In genomic region chr2:174595904-174596397, GRCh38 we compare ENCODE assay signal across 1 cellular context.
TF ChIP-seq lines count a peak whose summit lies in the region.

No MANE protein-coding gene starts in this region.

TF ChIP-seq in SK-N-SH, 30 proteins besides CTCF, POLR2A, EP300 and RAD21 (continued from another document):
- no peak for TF ChIP-seq SIN3A (IDR thresholded peaks at IDR 0.05; ENCODE audit: borderline replicate concordance, low read depth, low read length)
- TF ChIP-seq TEAD4 (IDR thresholded peaks at IDR 0.05; ENCODE audit: borderline replicate concordance, insufficient read depth) = peak; percentile 82
- no peak for TF ChIP-seq NRF1 (IDR thresholded peaks at IDR 0.05; ENCODE audit: low read depth, low read length)
- no peak for TF ChIP-seq NFIC (IDR thresholded peaks at IDR 0.05; ENCODE audit: borderline replicate concordance)
- TF ChIP-seq YY1 (IDR thresholded peaks at IDR 0.05; ENCODE audit: low read depth) = no peak
- no peak for TF ChIP-seq RFX5 (IDR thresholded peaks at IDR 0.05; ENCODE audit: low read length)
- TF ChIP-seq POLR2AphosphoS5 (IDR thresholded peaks at IDR 0.05; ENCODE audit: low read depth, low read length) = no peak
- TF ChIP-seq FOSL2 (IDR thresholded peaks at IDR 0.05; ENCODE audit: borderline replicate concordance, low read depth) = peak; percentile 14; the same call in 1 of the 2 replicates
- no peak for TF ChIP-seq EZH2phosphoT487 (IDR thresholded peaks at IDR 0.05; ENCODE audit: borderline replicate concordance, low read depth)
- TF ChIP-seq MXI1 (IDR thresholded peaks at IDR 0.05; ENCODE audit: low read depth, low read length) = no peak
- peak; percentile 67 for TF ChIP-seq JUND (IDR thresholded peaks at IDR 0.05)
- no peak for TF ChIP-seq ZBTB33 (IDR thresholded peaks at IDR 0.05; ENCODE audit: borderline replicate concordance, low read depth)
- TF ChIP-seq RCOR1 (IDR thresholded peaks at IDR 0.05; ENCODE audit: low read length) = no peak
- TF ChIP-seq RXRA (IDR thresholded peaks at IDR 0.05; ENCODE audit: borderline replicate concordance, low read depth) = peak; percentile 49; the same call in 1 of the 2 replicates
- TF ChIP-seq SMC3 (IDR thresholded peaks at IDR 0.05; ENCODE audit: low read depth, low read length) = no peak
- 0 out of 2 replicates have a peak, but pooled peaks have one; percentile 0 for TF ChIP-seq MEF2A (IDR thresholded peaks at IDR 0.05; ENCODE audit: borderline replicate concordance, low read depth)
- no peak for TF ChIP-seq GATA2 (CRISPR knock-in tag; IDR thresholded peaks at IDR 0.05)
- no peak for TF ChIP-seq CHD2 (IDR thresholded peaks at IDR 0.05; ENCODE audit: low read length, partially characterized antibody)
- no peak for TF ChIP-seq GABPA (IDR thresholded peaks at IDR 0.05; ENCODE audit: low read depth)
- TF ChIP-seq FOXJ3 (CRISPR knock-in tag; IDR thresholded peaks at IDR 0.05) = no peak
- TF ChIP-seq PBX3 (IDR thresholded peaks at IDR 0.05) = peak; percentile 65
- no peak for TF ChIP-seq TAF1 (IDR thresholded peaks at IDR 0.05; ENCODE audit: borderline replicate concordance, low read depth, low read length)
